ENCODE assay signal across 9 cellular contexts in genomic region chr2:98664323-98664722, GRCh38. TPM values are rescaled to one million over a fixed set of nuclear protein-coding genes. Genes with fewer than 3 reads are reported as not detected.
A peak's percentile ranks its signal among the peaks of the same experiment; 100 is the strongest.
DNase-seq lines count a peak whose midpoint lies in the region; ATAC-seq and TF ChIP-seq lines count a peak whose summit lies in the region.
"Had no signal": no experiment of that assay in that cellular context is flagged by ENCODE, and none has a peak within 500 bp of the region (broad histone marks: within the 10 kb centered on the region; RNA-seq: fewer than 3 reads in every experiment).

No MANE protein-coding gene starts in this region.

- in situ Hi-C loops in GM23248 (cut with MboI): loop anchor here (25.0 kb wide), 1 partner anchor 173 kb away; no protein-coding TSS in a partner anchor

- CTCF ChIA-PET in PC-9 (lab: Charles Lee) (interaction anchor here (0.6 kb wide), 1 partner anchor 95 kb away, joined by 3 read pairs; no protein-coding TSS in a partner anchor), SK-N-SH (lab: Yijun Ruan, JAX) (interaction anchor here (0.9 to 2.0 kb wide), 2 partner anchors 9 to 15 kb away, joined by 3 to 11 read pairs; no protein-coding TSS in a partner anchor)

- H3K9ac ChIP-seq in GM23248 (no peak overlapping the region), SK-N-SH (no peak overlapping the region)

- H3K4me1 Mint-ChIP-seq in activated naive CD4-positive, alpha-beta T cell treated with anti-CD3 and anti-CD28 coated beads, Interleukin-2, amount 50 U/mL, for 24 hours: peaks cover 76% of the 10 kb centered on the region
- peaks cover 58 to 60% of the 10 kb centered on the region in 2 donors for H3K4me1 Mint-ChIP-seq in natural killer cell

- H3K27me3 ChIP-seq in GM23248 (replicated peaks; ENCODE audit: insufficient read depth) (peaks cover 7% of the 10 kb centered on the region; the same call in 1 of the 2 replicates), PC-9 (ENCODE audit: insufficient read depth, low read depth) (no peaks in the 10 kb centered on the region), SK-N-SH (ENCODE audit: insufficient read depth) (no peaks in the 10 kb centered on the region)

- no peak overlapping the region for H3K4me2 ChIP-seq in GM23248 (ENCODE audit: unreplicated experiment)
- H3K4me2 ChIP-seq in PC-9: peak overlapping the region; percentile 36
- H3K4me2 ChIP-seq in SK-N-SH: no peak overlapping the region

- peaks cover 46% of the 10 kb centered on the region for H3K36me3 Mint-ChIP-seq in activated naive CD4-positive, alpha-beta T cell treated with anti-CD3 and anti-CD28 coated beads, Interleukin-2, amount 50 U/mL, for 24 hours
- peaks cover 30% of the 10 kb centered on the region for H3K36me3 Mint-ChIP-seq in natural killer cell

- POLR2A ChIA-PET in PC-9 (lab: Charles Lee; ENCODE audit: unreplicated experiment) (interaction anchor here (0.7 kb wide), 1 partner anchor 104 kb away, joined by 7 read pairs; no protein-coding TSS in a partner anchor), SK-N-SH (lab: Yijun Ruan, JAX) (no interaction called here)

- H3K79me2 ChIP-seq in GM23248 (ENCODE audit: insufficient read depth): no peaks in the 10 kb centered on the region
- H3K79me2 ChIP-seq in PC-9 (ENCODE audit: low read depth): no peaks in the 10 kb centered on the region
- no peaks in the 10 kb centered on the region for H3K79me2 ChIP-seq in SK-N-SH (ENCODE audit: insufficient read depth)

- no peaks in the 10 kb centered on the region for H3K36me3 ChIP-seq in GM23248 (ENCODE audit: low read depth)
- no peaks in the 10 kb centered on the region for H3K36me3 ChIP-seq in PC-9 (ENCODE audit: low read depth)
- no peaks in the 10 kb centered on the region for H3K36me3 ChIP-seq in SK-N-SH (replicated peaks in 1 of 2; ENCODE audit: control insufficient read depth in 1 of 2, insufficient read depth in 2 of 2, low read length in 1 of 2)

- peak overlapping the region; percentile 97 for H3K27ac Mint-ChIP-seq in activated naive CD4-positive, alpha-beta T cell treated with anti-CD3 and anti-CD28 coated beads, Interleukin-2, amount 50 U/mL, for 24 hours
- H3K27ac Mint-ChIP-seq in natural killer cell: peak overlapping the region; percentile 90 to 96

- H3K27me3 Mint-ChIP-seq in activated naive CD4-positive, alpha-beta T cell treated with anti-CD3 and anti-CD28 coated beads, Interleukin-2, amount 50 U/mL, for 24 hours: no peaks in the 10 kb centered on the region
- no peaks in the 10 kb centered on the region for H3K27me3 Mint-ChIP-seq in natural killer cell (ENCODE audit: low read depth in 2 of 2)

- no peak for TF ChIP-seq EP300 in SK-N-SH (IDR thresholded peaks at IDR 0.05; ENCODE audit: borderline replicate concordance in 1 of 2, low read depth in 1 of 2, low read length in 1 of 2)

- peaks cover 19% of the 10 kb centered on the region for H3K9me3 Mint-ChIP-seq in activated naive CD4-positive, alpha-beta T cell treated with anti-CD3 and anti-CD28 coated beads, Interleukin-2, amount 50 U/mL, for 24 hours
- peaks cover 2 to 9% of the 10 kb centered on the region in 2 donors for H3K9me3 Mint-ChIP-seq in natural killer cell

- ATAC-seq in natural killer cell: peak; percentile 43 to 69 (median 57)

- H3K9me3 ChIP-seq in GM23248 (ENCODE audit: low read depth) (no peaks in the 10 kb centered on the region), PC-9 (ENCODE audit: insufficient read depth, low read depth) (peaks cover 17% of the 10 kb centered on the region), SK-N-SH (no peaks in the 10 kb centered on the region)

- peak overlapping the region; percentile 74 for H3K4me3 Mint-ChIP-seq in activated naive CD4-positive, alpha-beta T cell treated with anti-CD3 and anti-CD28 coated beads, Interleukin-2, amount 50 U/mL, for 24 hours
- H3K4me3 Mint-ChIP-seq in natural killer cell: peak overlapping the region; percentile 91

- H4K20me1 ChIP-seq in GM23248 (ENCODE audit: insufficient read depth) (no peaks in the 10 kb centered on the region), PC-9 (ENCODE audit: insufficient read depth) (no peaks in the 10 kb centered on the region), SK-N-SH (ENCODE audit: insufficient read depth) (no peaks in the 10 kb centered on the region)

- H3K4me1 ChIP-seq in GM23248 (ENCODE audit: insufficient read depth) (peaks cover 4% of the 10 kb centered on the region; the same call in 1 of the 2 replicates), PC-9 (replicated peaks; ENCODE audit: insufficient read depth) (peaks cover 19% of the 10 kb centered on the region), SK-N-SH (ENCODE audit: control insufficient read depth in 1 of 2, insufficient read depth in 2 of 2, low read depth in 1 of 2, low read length in 1 of 2) (no peaks in the 10 kb centered on the region)

- no peak for TF ChIP-seq RAD21 in SK-N-SH (IDR thresholded peaks at IDR 0.05; ENCODE audit: low read length)

- H3K4me3 ChIP-seq in GM23248 (no peak overlapping the region), PC-9 (no peak overlapping the region), SK-N-SH (ENCODE audit: low read depth in 2 of 2, low read length in 1 of 2) (no peak overlapping the region)

- no peak overlapping the region for H2AFZ ChIP-seq in GM23248
- peak overlapping the region; percentile 40 for H2AFZ ChIP-seq in PC-9
- no peak overlapping the region for H2AFZ ChIP-seq in SK-N-SH (ENCODE audit: low read depth)

- H3F3A ChIP-seq in GM23248 (ENCODE audit: insufficient read depth): no peaks in the 10 kb centered on the region
- 0 out of 2 replicates have a peak, but pooled peaks cover 11% of the 10 kb centered on the region for H3F3A ChIP-seq in PC-9 (ENCODE audit: insufficient read depth, low read depth)
- no peaks in the 10 kb centered on the region for H3F3A ChIP-seq in SK-N-SH (replicated peaks; ENCODE audit: insufficient read depth)

- DNase-seq in GM23248 (peak; percentile 30), PC-9 (peak; percentile 60 to 89), natural killer cell (peak; percentile 26), SK-N-SH (no peak), foreskin melanocyte (no peak), NCI-H2227 treated with DMSO at 0.1 percent for 48 hours (lab: John Stamatoyannopoulos, UW) (no peak), midbrain (lab: John Stamatoyannopoulos, UW) (no peak)
- DNase-seq: DMS79 treated with DMSO at 0.1 percent for 48 hours had no signal

- TF ChIP-seq CTCF in PC-9 (conservative IDR thresholded peaks at IDR 0.05): no peak
- TF ChIP-seq CTCF in natural killer cell (IDR thresholded peaks at IDR 0.05): no peak
- no peak for TF ChIP-seq CTCF in SK-N-SH (IDR thresholded peaks at IDR 0.05)

- intact Hi-C loops in PC-9 (cut with micrococcal nuclease; ENCODE audit: unreplicated experiment): loop anchor here (1.0 kb wide), 1 partner anchor 205 kb away; no protein-coding TSS in a partner anchor
- intact Hi-C loops in natural killer cell (cut with micrococcal nuclease): loop anchor here (2.0 kb wide), 1 partner anchor 66 kb away; the partner anchor contains the start of gene MGAT4A

- no TSS peak for BruUV-seq in PC-9 (replicated peaks; lab: Mats Ljungman, UMichigan)

- H3K9me2 ChIP-seq in GM23248 (ENCODE audit: insufficient read depth): no peaks in the 10 kb centered on the region
- no peaks in the 10 kb centered on the region for H3K9me2 ChIP-seq in PC-9 (ENCODE audit: insufficient read depth)
- no peaks in the 10 kb centered on the region for H3K9me2 ChIP-seq in SK-N-SH

- H3K27ac ChIP-seq in GM23248: no peak overlapping the region
- peak overlapping the region; percentile 92 for H3K27ac ChIP-seq in PC-9
- H3K27ac ChIP-seq in SK-N-SH (ENCODE audit: low read depth in 2 of 2, low read length in 1 of 2): no peak overlapping the region

- 57 to 62% methylated on average over 3 of the region's 3 CpGs for WGBS in GM23248 (ENCODE audit: low coverage in 1 of 2, low lambda C conversion rate in 2 of 2, missing lambda C conversion rate in 2 of 2), 2 experiments
- WGBS in SK-N-SH (ENCODE audit: low lambda C conversion rate): 81% methylated on average over 3 of the region's 3 CpGs

TF ChIP-seq in SK-N-SH, 30 proteins besides CTCF, POLR2A, EP300 and RAD21 (continues in another document):
- TF ChIP-seq SIN3A (IDR thresholded peaks at IDR 0.05; ENCODE audit: borderline replicate concordance, low read depth, low read length): no peak
- TF ChIP-seq MEF2A (IDR thresholded peaks at IDR 0.05; ENCODE audit: borderline replicate concordance, low read depth): no peak
- no peak for TF ChIP-seq ELF1 (IDR thresholded peaks at IDR 0.05)
- TF ChIP-seq FOXM1 (IDR thresholded peaks at IDR 0.05; ENCODE audit: low read depth): no peak
- TF ChIP-seq RFX5 (IDR thresholded peaks at IDR 0.05; ENCODE audit: low read length): no peak
- no peak for TF ChIP-seq YY1 (IDR thresholded peaks at IDR 0.05; ENCODE audit: low read depth)
- TF ChIP-seq GABPA (IDR thresholded peaks at IDR 0.05; ENCODE audit: low read depth): no peak
- TF ChIP-seq PBX3 (IDR thresholded peaks at IDR 0.05): no peak
- TF ChIP-seq NFIC (IDR thresholded peaks at IDR 0.05; ENCODE audit: borderline replicate concordance): no peak
- TF ChIP-seq JUND (IDR thresholded peaks at IDR 0.05): no peak
- TF ChIP-seq FOXJ3 (CRISPR knock-in tag; IDR thresholded peaks at IDR 0.05): no peak
- TF ChIP-seq SMC3 (IDR thresholded peaks at IDR 0.05; ENCODE audit: low read depth, low read length): no peak
- TF ChIP-seq EZH2phosphoT487 (IDR thresholded peaks at IDR 0.05; ENCODE audit: borderline replicate concordance, low read depth): no peak

RNA-seq across cellular contexts. Expression of gene UNC50, which starts 55.9 kb away (rescaled TPM):
- total RNA-seq in GM23248 (2014; rRNA removed; shearing (Covaris generic)): 46.0 and 71.8 TPM in 2 replicates
- polyA plus RNA-seq in GM23248 (2016; fragmentation: Nextera tagmentation; extraction: Ambion mirVana) (80.5 and 88.6 TPM in 2 replicates), SK-N-SH (2012; rRNA removed) (46.9 and 62.0 TPM in 2 replicates)
- total RNA-seq in PC-9 (2021) (38.1 and 46.0 TPM in 2 replicates), natural killer cell (10 to 100 TPM; 30.8 to 40.5 (median 32.1) TPM)
- polyA plus RNA-seq in SK-N-SH (2012; cell fraction: cytosol; rRNA removed): 67.1 and 86.3 TPM in 2 replicates
- 53.8 and 64.5 TPM in 2 replicates for polyA plus RNA-seq in SK-N-SH (2012; cell fraction: nucleus; rRNA removed)

RNA-seq across cellular contexts. Expression of gene COA5, which starts 56.0 kb away (rescaled TPM):
- 23.8 and 32.7 TPM in 2 replicates for total RNA-seq in GM23248 (2014; rRNA removed; shearing (Covaris generic))
- polyA plus RNA-seq in GM23248 (2016; fragmentation: Nextera tagmentation; extraction: Ambion mirVana) (38.2 and 42.0 TPM in 2 replicates), SK-N-SH (2012; rRNA removed) (39.9 and 40.3 TPM in 2 replicates)
- total RNA-seq in PC-9 (2021) (37.5 and 43.6 TPM in 2 replicates), natural killer cell (10 to 100 TPM; 27.4 to 39.6 (median 36.1) TPM)
- polyA plus RNA-seq in SK-N-SH (2012; cell fraction: cytosol; rRNA removed): 42.1 and 50.6 TPM in 2 replicates
- polyA plus RNA-seq in SK-N-SH (2012; cell fraction: nucleus; rRNA removed): 25.5 and 57.8 TPM in 2 replicates

Comparison
In these comparisons a context has a peak if more than half of its experiments do, and no peak if none do; other contexts are left out.
1. DNase-seq: peak in GM23248 (single experiment), PC-9 (2 of 2) and natural killer cell (single experiment); none in SK-N-SH (single experiment), foreskin melanocyte (single experiment), NCI-H2227 treated with DMSO at 0.1 percent for 48 hours (single experiment) and midbrain (single experiment).